1 cellular context compared by ENCODE assay signal in the genomic region with DNA sequence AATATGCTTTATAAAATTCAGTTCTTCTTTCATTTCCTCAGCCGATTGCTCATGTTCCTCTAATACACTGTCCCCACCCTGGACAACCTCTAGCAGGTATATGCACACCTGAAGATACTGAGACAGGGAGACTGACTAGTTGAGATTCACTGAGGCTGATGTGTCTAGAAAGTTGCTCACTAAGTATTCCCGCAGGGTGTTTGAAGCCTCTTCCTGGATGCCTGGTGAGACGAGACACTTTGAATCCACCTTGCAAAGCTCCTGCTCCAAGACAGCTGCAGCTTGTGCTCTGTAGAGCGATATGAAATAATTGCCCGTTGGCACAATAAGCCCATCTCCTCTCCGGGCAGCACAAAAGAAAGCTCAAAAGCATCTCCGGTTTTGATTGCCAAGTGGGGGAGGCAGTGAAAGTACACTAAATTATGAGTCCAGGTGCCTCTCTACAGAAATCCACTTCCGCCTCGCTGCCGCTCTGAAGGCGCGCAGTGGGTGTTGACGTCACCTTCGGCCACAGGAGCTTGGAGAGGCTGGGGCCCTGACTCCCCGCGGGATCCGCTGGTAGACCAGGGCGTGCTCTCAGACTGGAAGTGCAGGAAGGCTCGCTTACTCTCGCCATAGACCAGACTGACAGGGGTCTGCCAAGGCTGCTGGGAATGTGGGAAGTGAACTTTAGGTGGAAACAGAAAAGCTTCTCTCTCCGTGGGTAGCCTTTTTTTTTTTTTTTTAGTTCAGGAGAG.
TF ChIP-seq lines count a peak whose summit lies in the region.

No MANE protein-coding gene starts in this region.

TF ChIP-seq in GM12878, 131 proteins besides CTCF, POLR2A, EP300 and RAD21 (continued from another document):
- TF ChIP-seq ATF7 (IDR thresholded peaks at IDR 0.05; ENCODE audit: low read depth) (peak; percentile 49), NRF1 (conservative IDR thresholded peaks at IDR 0.05; ENCODE audit: low read depth, low read length) (no peak), SMAD1 (IDR thresholded peaks at IDR 0.05; ENCODE audit: low read depth, partially characterized antibody) (no peak), ASH2L (IDR thresholded peaks at IDR 0.05; ENCODE audit: borderline replicate concordance, low read depth) (no peak), GABPA (IDR thresholded peaks at IDR 0.05; ENCODE audit: low read depth) (peak; percentile 40; the same call in 1 of the 2 replicates), PAX8 (IDR thresholded peaks at IDR 0.05) (no peak), TCF3 (IDR thresholded peaks at IDR 0.05; ENCODE audit: borderline replicate concordance, insufficient read depth, low read depth, low read length) (0 out of 2 replicates have a peak, but pooled peaks have one; percentile 7), HDGF (IDR thresholded peaks at IDR 0.05) (no peak), MTA3 (IDR thresholded peaks at IDR 0.05; ENCODE audit: borderline replicate concordance, low read length) (no peak), ZNF24 (IDR thresholded peaks at IDR 0.05) (no peak), SMARCA5 (IDR thresholded peaks at IDR 0.05) (no peak), ZNF622 (IDR thresholded peaks at IDR 0.05) (no peak), BMI1 (IDR thresholded peaks at IDR 0.05; ENCODE audit: borderline replicate concordance) (no peak), CREB1 (IDR thresholded peaks at IDR 0.05; ENCODE audit: low read depth) (peak; percentile 80), ZNF274 (IDR thresholded peaks at IDR 0.05; ENCODE audit: insufficient read depth, insufficient read length) (no peak), SPI1 (IDR thresholded peaks at IDR 0.05; ENCODE audit: borderline replicate concordance, insufficient read depth, low read depth, low read length) (0 out of 2 replicates have a peak, but pooled peaks have one; percentile 22), WRNIP1 (IDR thresholded peaks at IDR 0.05; ENCODE audit: borderline replicate concordance, low read depth, low read length) (no peak), ZSCAN29 (IDR thresholded peaks at IDR 0.05) (no peak), SMC3 (IDR thresholded peaks at IDR 0.05; ENCODE audit: borderline replicate concordance, low read length) (no peak), EED (IDR thresholded peaks at IDR 0.05; ENCODE audit: low read depth) (peak; percentile 59), CBX5 (IDR thresholded peaks at IDR 0.05; ENCODE audit: low read depth) (0 out of 2 replicates have a peak, but pooled peaks have one; percentile 33), TAF1 (IDR thresholded peaks at IDR 0.05; ENCODE audit: borderline replicate concordance, low read depth, low read length) (peak; percentile 42; the same call in 1 of the 2 replicates), RUNX3 (IDR thresholded peaks at IDR 0.05; ENCODE audit: low read length) (peak; percentile 51), EZH2 (IDR thresholded peaks at IDR 0.05; ENCODE audit: borderline replicate concordance, control insufficient read depth, low read depth, low read length) (no peak), TCF12 (IDR thresholded peaks at IDR 0.05; ENCODE audit: low read depth, low read length) (no peak), IKZF1 (conservative IDR thresholded peaks at IDR 0.05) (no peak)
- TF ChIP-seq, protein P1, sequence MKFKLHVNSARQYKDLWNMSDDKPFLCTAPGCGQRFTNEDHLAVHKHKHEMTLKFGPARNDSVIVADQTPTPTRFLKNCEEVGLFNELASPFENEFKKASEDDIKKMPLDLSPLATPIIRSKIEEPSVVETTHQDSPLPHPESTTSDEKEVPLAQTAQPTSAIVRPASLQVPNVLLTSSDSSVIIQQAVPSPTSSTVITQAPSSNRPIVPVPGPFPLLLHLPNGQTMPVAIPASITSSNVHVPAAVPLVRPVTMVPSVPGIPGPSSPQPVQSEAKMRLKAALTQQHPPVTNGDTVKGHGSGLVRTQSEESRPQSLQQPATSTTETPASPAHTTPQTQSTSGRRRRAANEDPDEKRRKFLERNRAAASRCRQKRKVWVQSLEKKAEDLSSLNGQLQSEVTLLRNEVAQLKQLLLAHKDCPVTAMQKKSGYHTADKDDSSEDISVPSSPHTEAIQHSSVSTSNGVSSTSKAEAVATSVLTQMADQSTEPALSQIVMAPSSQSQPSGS (IDR thresholded peaks at IDR 0.05; ENCODE audit: low read length), result peak; percentile 79
- TF ChIP-seq, protein P2, sequence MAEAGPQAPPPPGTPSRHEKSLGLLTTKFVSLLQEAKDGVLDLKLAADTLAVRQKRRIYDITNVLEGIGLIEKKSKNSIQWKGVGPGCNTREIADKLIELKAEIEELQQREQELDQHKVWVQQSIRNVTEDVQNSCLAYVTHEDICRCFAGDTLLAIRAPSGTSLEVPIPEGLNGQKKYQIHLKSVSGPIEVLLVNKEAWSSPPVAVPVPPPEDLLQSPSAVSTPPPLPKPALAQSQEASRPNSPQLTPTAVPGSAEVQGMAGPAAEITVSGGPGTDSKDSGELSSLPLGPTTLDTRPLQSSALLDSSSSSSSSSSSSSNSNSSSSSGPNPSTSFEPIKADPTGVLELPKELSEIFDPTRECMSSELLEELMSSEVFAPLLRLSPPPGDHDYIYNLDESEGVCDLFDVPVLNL (IDR thresholded peaks at IDR 0.05; ENCODE audit: low read depth, low read length), result no peak
- TF ChIP-seq, protein P3, sequence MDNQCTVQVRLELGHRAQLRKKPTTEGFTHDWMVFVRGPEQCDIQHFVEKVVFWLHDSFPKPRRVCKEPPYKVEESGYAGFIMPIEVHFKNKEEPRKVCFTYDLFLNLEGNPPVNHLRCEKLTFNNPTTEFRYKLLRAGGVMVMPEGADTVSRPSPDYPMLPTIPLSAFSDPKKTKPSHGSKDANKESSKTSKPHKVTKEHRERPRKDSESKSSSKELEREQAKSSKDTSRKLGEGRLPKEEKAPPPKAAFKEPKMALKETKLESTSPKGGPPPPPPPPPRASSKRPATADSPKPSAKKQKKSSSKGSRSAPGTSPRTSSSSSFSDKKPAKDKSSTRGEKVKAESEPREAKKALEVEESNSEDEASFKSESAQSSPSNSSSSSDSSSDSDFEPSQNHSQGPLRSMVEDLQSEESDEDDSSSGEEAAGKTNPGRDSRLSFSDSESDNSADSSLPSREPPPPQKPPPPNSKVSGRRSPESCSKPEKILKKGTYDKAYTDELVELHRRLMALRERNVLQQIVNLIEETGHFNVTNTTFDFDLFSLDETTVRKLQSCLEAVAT (IDR thresholded peaks at IDR 0.05), result no peak
- TF ChIP-seq, protein P4, sequence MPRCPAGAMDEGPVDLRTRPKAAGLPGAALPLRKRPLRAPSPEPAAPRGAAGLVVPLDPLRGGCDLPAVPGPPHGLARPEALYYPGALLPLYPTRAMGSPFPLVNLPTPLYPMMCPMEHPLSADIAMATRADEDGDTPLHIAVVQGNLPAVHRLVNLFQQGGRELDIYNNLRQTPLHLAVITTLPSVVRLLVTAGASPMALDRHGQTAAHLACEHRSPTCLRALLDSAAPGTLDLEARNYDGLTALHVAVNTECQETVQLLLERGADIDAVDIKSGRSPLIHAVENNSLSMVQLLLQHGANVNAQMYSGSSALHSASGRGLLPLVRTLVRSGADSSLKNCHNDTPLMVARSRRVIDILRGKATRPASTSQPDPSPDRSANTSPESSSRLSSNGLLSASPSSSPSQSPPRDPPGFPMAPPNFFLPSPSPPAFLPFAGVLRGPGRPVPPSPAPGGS (IDR thresholded peaks at IDR 0.05; ENCODE audit: borderline replicate concordance, insufficient read depth, low read depth, low read length, poor library complexity, severe bottlenecking), result no peak
- TF ChIP-seq, protein P5, sequence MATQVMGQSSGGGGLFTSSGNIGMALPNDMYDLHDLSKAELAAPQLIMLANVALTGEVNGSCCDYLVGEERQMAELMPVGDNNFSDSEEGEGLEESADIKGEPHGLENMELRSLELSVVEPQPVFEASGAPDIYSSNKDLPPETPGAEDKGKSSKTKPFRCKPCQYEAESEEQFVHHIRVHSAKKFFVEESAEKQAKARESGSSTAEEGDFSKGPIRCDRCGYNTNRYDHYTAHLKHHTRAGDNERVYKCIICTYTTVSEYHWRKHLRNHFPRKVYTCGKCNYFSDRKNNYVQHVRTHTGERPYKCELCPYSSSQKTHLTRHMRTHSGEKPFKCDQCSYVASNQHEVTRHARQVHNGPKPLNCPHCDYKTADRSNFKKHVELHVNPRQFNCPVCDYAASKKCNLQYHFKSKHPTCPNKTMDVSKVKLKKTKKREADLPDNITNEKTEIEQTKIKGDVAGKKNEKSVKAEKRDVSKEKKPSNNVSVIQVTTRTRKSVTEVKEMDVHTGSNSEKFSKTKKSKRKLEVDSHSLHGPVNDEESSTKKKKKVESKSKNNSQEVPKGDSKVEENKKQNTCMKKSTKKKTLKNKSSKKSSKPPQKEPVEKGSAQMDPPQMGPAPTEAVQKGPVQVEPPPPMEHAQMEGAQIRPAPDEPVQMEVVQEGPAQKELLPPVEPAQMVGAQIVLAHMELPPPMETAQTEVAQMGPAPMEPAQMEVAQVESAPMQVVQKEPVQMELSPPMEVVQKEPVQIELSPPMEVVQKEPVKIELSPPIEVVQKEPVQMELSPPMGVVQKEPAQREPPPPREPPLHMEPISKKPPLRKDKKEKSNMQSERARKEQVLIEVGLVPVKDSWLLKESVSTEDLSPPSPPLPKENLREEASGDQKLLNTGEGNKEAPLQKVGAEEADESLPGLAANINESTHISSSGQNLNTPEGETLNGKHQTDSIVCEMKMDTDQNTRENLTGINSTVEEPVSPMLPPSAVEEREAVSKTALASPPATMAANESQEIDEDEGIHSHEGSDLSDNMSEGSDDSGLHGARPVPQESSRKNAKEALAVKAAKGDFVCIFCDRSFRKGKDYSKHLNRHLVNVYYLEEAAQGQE (IDR thresholded peaks at IDR 0.05; ENCODE audit: low read depth, low read length), result no peak
- TF ChIP-seq, protein P6, sequence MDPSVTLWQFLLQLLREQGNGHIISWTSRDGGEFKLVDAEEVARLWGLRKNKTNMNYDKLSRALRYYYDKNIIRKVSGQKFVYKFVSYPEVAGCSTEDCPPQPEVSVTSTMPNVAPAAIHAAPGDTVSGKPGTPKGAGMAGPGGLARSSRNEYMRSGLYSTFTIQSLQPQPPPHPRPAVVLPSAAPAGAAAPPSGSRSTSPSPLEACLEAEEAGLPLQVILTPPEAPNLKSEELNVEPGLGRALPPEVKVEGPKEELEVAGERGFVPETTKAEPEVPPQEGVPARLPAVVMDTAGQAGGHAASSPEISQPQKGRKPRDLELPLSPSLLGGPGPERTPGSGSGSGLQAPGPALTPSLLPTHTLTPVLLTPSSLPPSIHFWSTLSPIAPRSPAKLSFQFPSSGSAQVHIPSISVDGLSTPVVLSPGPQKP (IDR thresholded peaks at IDR 0.05; ENCODE audit: low read depth, low read length), result 0 out of 2 replicates have a peak, but pooled peaks have one; percentile 34
- TF ChIP-seq, protein P7, sequence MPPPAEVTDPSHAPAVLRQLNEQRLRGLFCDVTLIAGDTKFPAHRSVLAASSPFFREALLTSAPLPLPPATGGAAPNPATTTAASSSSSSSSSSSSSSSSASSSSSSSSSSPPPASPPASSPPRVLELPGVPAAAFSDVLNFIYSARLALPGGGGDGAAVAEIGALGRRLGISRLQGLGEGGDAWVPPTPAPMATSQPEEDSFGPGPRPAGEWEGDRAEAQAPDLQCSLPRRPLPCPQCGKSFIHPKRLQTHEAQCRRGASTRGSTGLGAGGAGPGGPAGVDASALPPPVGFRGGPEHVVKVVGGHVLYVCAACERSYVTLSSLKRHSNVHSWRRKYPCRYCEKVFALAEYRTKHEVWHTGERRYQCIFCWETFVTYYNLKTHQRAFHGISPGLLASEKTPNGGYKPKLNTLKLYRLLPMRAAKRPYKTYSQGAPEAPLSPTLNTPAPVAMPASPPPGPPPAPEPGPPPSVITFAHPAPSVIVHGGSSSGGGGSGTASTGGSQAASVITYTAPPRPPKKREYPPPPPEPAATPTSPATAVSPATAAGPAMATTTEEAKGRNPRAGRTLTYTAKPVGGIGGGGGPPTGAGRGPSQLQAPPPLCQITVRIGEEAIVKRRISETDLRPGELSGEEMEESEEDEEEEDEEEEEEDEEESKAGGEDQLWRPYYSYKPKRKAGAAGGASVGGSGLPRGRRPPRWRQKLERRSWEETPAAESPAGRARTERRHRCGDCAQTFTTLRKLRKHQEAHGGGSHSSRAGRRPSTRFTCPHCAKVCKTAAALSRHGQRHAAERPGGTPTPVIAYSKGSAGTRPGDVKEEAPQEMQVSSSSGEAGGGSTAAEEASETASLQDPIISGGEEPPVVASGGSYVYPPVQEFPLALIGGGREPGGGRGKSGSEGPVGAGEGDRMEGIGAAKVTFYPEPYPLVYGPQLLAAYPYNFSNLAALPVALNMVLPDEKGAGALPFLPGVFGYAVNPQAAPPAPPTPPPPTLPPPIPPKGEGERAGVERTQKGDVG (CRISPR knock-in tag; IDR thresholded peaks at IDR 0.05), result no peak
- TF ChIP-seq, protein P8, sequence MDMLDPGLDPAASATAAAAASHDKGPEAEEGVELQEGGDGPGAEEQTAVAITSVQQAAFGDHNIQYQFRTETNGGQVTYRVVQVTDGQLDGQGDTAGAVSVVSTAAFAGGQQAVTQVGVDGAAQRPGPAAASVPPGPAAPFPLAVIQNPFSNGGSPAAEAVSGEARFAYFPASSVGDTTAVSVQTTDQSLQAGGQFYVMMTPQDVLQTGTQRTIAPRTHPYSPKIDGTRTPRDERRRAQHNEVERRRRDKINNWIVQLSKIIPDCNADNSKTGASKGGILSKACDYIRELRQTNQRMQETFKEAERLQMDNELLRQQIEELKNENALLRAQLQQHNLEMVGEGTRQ (IDR thresholded peaks at IDR 0.05; ENCODE audit: borderline replicate concordance, low read depth, low read length), result no peak
TF ChIP-seq in GM12878: peak in this region for 12.
